Comparison of ENCODE assay signal across 20 cellular contexts in the genomic region with DNA sequence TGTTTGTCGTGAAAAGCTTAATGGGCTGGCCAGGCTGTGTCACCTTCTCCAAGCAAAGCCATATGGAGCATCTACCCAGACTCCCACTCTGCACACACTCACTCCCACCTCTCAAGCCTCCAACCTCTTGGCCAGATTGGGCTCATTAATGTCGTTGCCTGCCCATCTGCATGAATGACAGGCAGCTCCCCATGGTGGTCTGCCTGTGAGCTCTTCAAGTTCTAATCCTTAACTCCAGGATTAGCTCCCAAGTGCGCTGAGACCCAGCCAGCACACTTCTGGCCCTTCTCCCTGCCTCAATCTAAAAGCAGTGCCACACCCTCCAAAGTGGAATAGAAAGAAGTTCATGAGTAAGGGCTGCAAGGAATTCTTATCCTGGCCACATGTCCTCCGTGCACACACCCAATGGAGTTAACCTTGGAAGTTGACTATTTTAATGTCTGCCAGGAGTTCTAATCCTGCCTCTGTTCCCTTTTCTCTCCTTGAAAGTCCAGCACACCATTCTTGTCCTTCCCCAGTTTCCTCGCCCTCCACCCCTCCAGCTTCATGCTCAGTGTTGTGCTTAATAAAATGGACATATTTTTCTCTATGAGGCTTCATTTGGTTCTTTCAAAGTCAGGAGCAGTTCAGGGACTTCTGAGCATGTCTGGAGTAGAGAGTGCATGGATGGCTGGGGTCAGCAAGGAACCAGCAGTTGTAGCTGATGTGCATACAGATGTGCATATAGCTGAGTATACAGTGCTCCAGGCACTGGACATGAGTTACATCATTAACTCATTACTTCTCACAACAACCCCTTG. TPM values are rescaled to one million over a fixed set of nuclear protein-coding genes. Genes with fewer than 3 reads are reported as not detected.
"Had no signal": no experiment of that assay in that cellular context is flagged by ENCODE, and none has a peak within 500 bp of the region (broad histone marks: within the 10 kb centered on the region; RNA-seq: fewer than 3 reads in every experiment).

No MANE protein-coding gene starts in this region.

- H3K27ac Mint-ChIP-seq: natural killer cell treated with Interleukin-12 subunit alpha and Interleukin-12 subunit beta and Interleukin-15 and Interleukin-18, amount 100 ng/mL, for 72 hours; T-helper 2 cell treated with Interferon-gamma antibody and Interleukin-4, amounts not matched to agents 5 μg/mL and 100 μg/mL, for 36 hours; type B pancreatic cell had no signal

- ATAC-seq: natural killer cell treated with Interleukin-12 subunit alpha and Interleukin-12 subunit beta and Interleukin-15 and Interleukin-18, amount 100 ng/mL, for 72 hours; stimulated activated naive CD8-positive, alpha-beta T cell treated with anti-CD3 and anti-CD28 coated beads, Interleukin-15, Interleukin-2, amounts not matched to agents 100 U/mL and 50 U/mL, for 24 hours had no signal

- H3K27ac ChIP-seq: ascending aorta, right atrium auricular region had no signal

- H3K9me3 ChIP-seq: ascending aorta, right atrium auricular region had no signal

- H3K36me3 ChIP-seq: ascending aorta, right atrium auricular region had no signal

- H3K4me3 Mint-ChIP-seq: natural killer cell treated with Interleukin-12 subunit alpha and Interleukin-12 subunit beta and Interleukin-15 and Interleukin-18, amount 100 ng/mL, for 72 hours; T-helper 2 cell treated with Interferon-gamma antibody and Interleukin-4, amounts not matched to agents 5 μg/mL and 100 μg/mL, for 36 hours; type B pancreatic cell had no signal

- H3K27me3 Mint-ChIP-seq: natural killer cell treated with Interleukin-12 subunit alpha and Interleukin-12 subunit beta and Interleukin-15 and Interleukin-18, amount 100 ng/mL, for 72 hours; type B pancreatic cell had no signal

- H3K9me3 Mint-ChIP-seq: natural killer cell treated with Interleukin-12 subunit alpha and Interleukin-12 subunit beta and Interleukin-15 and Interleukin-18, amount 100 ng/mL, for 72 hours; T-helper 2 cell treated with Interferon-gamma antibody and Interleukin-4, amounts not matched to agents 5 μg/mL and 100 μg/mL, for 36 hours; type B pancreatic cell had no signal

- H3K4me3 ChIP-seq: ascending aorta, right atrium auricular region had no signal

- H3K36me3 Mint-ChIP-seq: natural killer cell treated with Interleukin-12 subunit alpha and Interleukin-12 subunit beta and Interleukin-15 and Interleukin-18, amount 100 ng/mL, for 72 hours had no signal

- H3K4me1 ChIP-seq: ascending aorta had no signal

- DNase-seq: activated CD4-positive, alpha-beta T cell treated with anti-CD3 and anti-CD28 coated beads, Interleukin-2, amount 50 U/mL, for 1 hour; activated CD4-positive, CD25-positive, alpha-beta regulatory T cell; activated CD8-positive, alpha-beta memory T cell treated with anti-CD3 and anti-CD28 coated beads for 24 hours; erythroblast; glutamatergic neuron; kidney glomerular epithelial cell; mesendoderm; occipital lobe; small intestine; stimulated activated CD4-positive, alpha-beta T cell treated with anti-CD3 and anti-CD28 coated beads, Interleukin-4, amount 100 ng/mL, for 4 hours; stimulated activated CD8-positive, alpha-beta memory T cell treated with anti-CD3 and anti-CD28 coated beads, Interleukin-4, amount 100 ng/mL, for 48 hours; stimulated activated naive CD8-positive, alpha-beta T cell treated with anti-CD3 and anti-CD28 coated beads, Interleukin-15, Interleukin-2, amounts not matched to agents 100 U/mL and 50 U/mL, for 24 hours had no signal

- H3K27me3 ChIP-seq: ascending aorta, right atrium auricular region had no signal

RNA-seq across cellular contexts. Expression of gene CAMK1G, which starts 30.0 kb away (rescaled TPM):
- total RNA-seq: ascending aorta; chondrocyte; dermis microvascular lymphatic vessel endothelial cell; natural killer cell treated with Interleukin-12 subunit alpha and Interleukin-12 subunit beta and Interleukin-15 and Interleukin-18, amount 100 ng/mL, for 72 hours; posterior vena cava had no signal
